ENCODE assay signal across 20 cellular contexts in genomic region chr16:61797960-61798359, GRCh38.
DNase-seq lines count a peak whose midpoint lies in the region; ATAC-seq, FAIRE-seq and TF ChIP-seq lines count a peak whose summit lies in the region.
"Had no signal": no experiment of that assay in that cellular context is flagged by ENCODE, and none has a peak within 500 bp of the region (broad histone marks: within the 10 kb centered on the region; RNA-seq: fewer than 3 reads in every experiment).

No MANE protein-coding gene starts in this region.

- H3K4me2 ChIP-seq in K562 (ENCODE audit: insufficient read depth, low read length) (no peak overlapping the region), skeletal muscle satellite cell (ENCODE audit: low read length) (no peak overlapping the region)
- H3K4me2 ChIP-seq: BLaER1 had no signal

- TF ChIP-seq RAD21 in K562 (CRISPR knock-in tag; conservative IDR thresholded peaks at IDR 0.05 in 1 of 2, IDR thresholded peaks at IDR 0.05 in 1 of 2): no peak

- no peaks in the 10 kb centered on the region for H3K27me3 ChIP-seq in K562 (ENCODE audit: control insufficient read depth in 2 of 2, insufficient read depth in 2 of 2, low read length in 2 of 2)
- H3K27me3 ChIP-seq in skeletal muscle satellite cell (ENCODE audit: control insufficient read depth, insufficient read depth, low read length): no peaks in the 10 kb centered on the region
- H3K27me3 ChIP-seq: BLaER1 had no signal

- TF ChIP-seq POLR2A in K562 (conservative IDR thresholded peaks at IDR 0.05): no peak

- H3K36me3 ChIP-seq in K562 (ENCODE audit: control insufficient read depth, insufficient read depth, low read length): no peaks in the 10 kb centered on the region
- no peaks in the 10 kb centered on the region for H3K36me3 ChIP-seq in skeletal muscle satellite cell (ENCODE audit: insufficient read depth, low read length)
- H3K36me3 ChIP-seq: BLaER1 had no signal

- DNase-seq in EH (ENCODE audit: low read depth): peak; percentile 10
- peak; percentile 4 for DNase-seq in NCI-H226
- no peak for DNase-seq in K562 (ENCODE audit: extremely low read depth in 1 of 4, low spot score in 3 of 4)
- DNase-seq in NOMO-1 treated with DMSO at 0.1 percent for 48 hours (lab: John Stamatoyannopoulos, UW; ENCODE audit: unreplicated experiment): no peak
- DNase-seq: CD4-positive, CD25-positive, alpha-beta regulatory T cell; CD8-positive, alpha-beta memory T cell; DMS 273 treated with DMSO at 0.1 percent for 48 hours; DMS79; GM23248; H7; HCEC 1CT had no signal

- POLR2A ChIA-PET in K562 (lab: Yijun Ruan, JAX): no interaction called here

- CTCF ChIA-PET in K562 (lab: Yijun Ruan, JAX; ENCODE audit: low intra/inter-chr PET ratio): no interaction called here

- H3K9ac ChIP-seq in K562 (ENCODE audit: insufficient read depth in 1 of 2, low read depth in 2 of 2, low read length in 2 of 2) (no peak overlapping the region), skeletal muscle satellite cell (ENCODE audit: low read depth, low read length) (peak overlapping the region; percentile 39)
- H3K9ac ChIP-seq: BLaER1, GM23248 had no signal

- 0% methylated on average over 1 of the region's 1 CpG for WGBS in K562 (ENCODE audit: insufficient coverage, low coverage, missing lambda C conversion rate)

- no peak for TF ChIP-seq CTCF in K562 (IDR thresholded peaks at IDR 0.05 in 2 of 3, conservative IDR thresholded peaks at IDR 0.05 in 1 of 3; ENCODE audit: insufficient read depth in 2 of 3, low read depth in 1 of 3, low read length in 3 of 3)

- H3K79me2 ChIP-seq in K562 (ENCODE audit: control insufficient read depth, insufficient read depth, low read length): no peaks in the 10 kb centered on the region

- H4K20me1 ChIP-seq in K562 (replicated peaks; ENCODE audit: control insufficient read depth, insufficient read depth, low read length): no peaks in the 10 kb centered on the region
- H4K20me1 ChIP-seq: BLaER1 had no signal

- no peak overlapping the region for H3K27ac ChIP-seq in K562 (ENCODE audit: extremely low read depth, low read depth, low read length)
- H3K27ac ChIP-seq: BLaER1, C4-2B, GM23248 had no signal

- no peak for ATAC-seq in K562
- ATAC-seq in GM21423 (IDR thresholded peaks at IDR 0.05; ENCODE audit: unreplicated experiment): no peak
- ATAC-seq in HG03469 (IDR thresholded peaks at IDR 0.05; ENCODE audit: unreplicated experiment): no peak

- H3K4me1 ChIP-seq in K562 (replicated peaks in 1 of 2; ENCODE audit: control insufficient read depth in 2 of 2, insufficient read depth in 2 of 2, low read length in 2 of 2): no peaks in the 10 kb centered on the region
- H3K4me1 ChIP-seq in skeletal muscle satellite cell (ENCODE audit: control insufficient read depth, insufficient read depth, low read length): peaks cover 21% of the 10 kb centered on the region
- H3K4me1 ChIP-seq: BLaER1 had no signal

- TF ChIP-seq EP300 in K562 (IDR thresholded peaks at IDR 0.05; ENCODE audit: low read length): no peak

- in situ Hi-C loops in K562 (cut with MboI): no loop called here

- H3K9me3 ChIP-seq in K562 (replicated peaks; ENCODE audit: control insufficient read depth, insufficient read depth, low read depth, low read length) (no peaks in the 10 kb centered on the region; the same call in 1 of the 2 replicates), skeletal muscle satellite cell (replicated peaks; ENCODE audit: low read length) (no peaks in the 10 kb centered on the region)
- H3K9me3 ChIP-seq: BLaER1 had no signal

- intact Hi-C loops in K562 (cut with micrococcal nuclease): no loop called here

- H3K4me3 ChIP-seq in K562 (no peak overlapping the region), skeletal muscle satellite cell (ENCODE audit: low read length) (no peak overlapping the region)
- H3K4me3 ChIP-seq: BLaER1, GM23248 had no signal

- H2AFZ ChIP-seq in K562 (ENCODE audit: low read depth, low read length): no peak overlapping the region
- H2AFZ ChIP-seq: GM23248 had no signal

- no peak for FAIRE-seq in K562 (lab: Jason Lieb, UNC)
- FAIRE-seq: D721Med, G401.6, GM12892, H1 had no signal

- no peaks in the 10 kb centered on the region for H3K9me1 ChIP-seq in K562 (ENCODE audit: control insufficient read depth, insufficient read depth, low read length)

- no TSS peak for BruUV-seq in K562 (replicated peaks; lab: Mats Ljungman, UMichigan)

TF ChIP-seq in K562, 482 proteins besides CTCF, POLR2A, EP300 and RAD21:
- TF ChIP-seq ZNF316 (IDR thresholded peaks at IDR 0.05) (peak; percentile 32; the same call in 1 of the 2 replicates), ZSCAN32 (CRISPR knock-in tag; IDR thresholded peaks at IDR 0.05) (no peak)

Comparison
In these comparisons a context has a peak if more than half of its experiments do, and no peak if none do; other contexts are left out.
1. DNase-seq: peak in EH (single experiment) and NCI-H226 (single experiment); none in K562 (0 of 4) and NOMO-1 treated with DMSO at 0.1 percent for 48 hours (single experiment).